Comparison of ENCODE assay signal across 2 cellular contexts in the genomic region with DNA sequence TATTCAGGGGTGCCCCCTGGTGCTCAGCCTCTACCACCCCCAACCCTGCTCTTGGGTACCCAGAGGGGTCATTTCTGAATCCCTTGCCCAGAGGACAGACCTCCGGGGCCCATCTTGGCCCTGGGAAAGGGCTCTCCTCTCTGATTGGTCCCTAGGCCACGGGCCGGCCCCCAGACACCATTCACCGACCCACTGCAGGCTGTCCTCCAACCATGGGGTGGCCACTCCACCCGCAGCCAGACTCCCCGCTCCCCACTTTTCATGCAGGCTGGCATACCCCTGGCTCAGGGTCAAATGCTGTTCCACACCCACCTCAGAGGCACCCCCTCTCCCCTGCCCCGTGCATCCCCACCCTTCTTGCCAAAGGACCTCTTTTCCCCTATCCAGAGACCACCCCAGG.
TF ChIP-seq lines count a peak whose summit lies in the region.

No MANE protein-coding gene starts in this region.

TF ChIP-seq in GM23338, 12 proteins besides CTCF, POLR2A, EP300 and RAD21 (continues in another document):
- TF ChIP-seq JUNB (IDR thresholded peaks at IDR 0.05; ENCODE audit: unreplicated experiment) (no peak), EZH2phosphoT487 (IDR thresholded peaks at IDR 0.05; ENCODE audit: unreplicated experiment) (no peak), EZH2 (IDR thresholded peaks at IDR 0.05; ENCODE audit: low read depth, unreplicated experiment) (no peak), NANOG (IDR thresholded peaks at IDR 0.05; ENCODE audit: borderline replicate concordance) (no peak), CREB1 (CRISPR knock-in tag; IDR thresholded peaks at IDR 0.05; ENCODE audit: low read depth) (no peak), POLR2AphosphoS5 (IDR thresholded peaks at IDR 0.05; ENCODE audit: low read depth) (no peak), STAT1 (IDR thresholded peaks at IDR 0.05; ENCODE audit: unreplicated experiment) (no peak)
- TF ChIP-seq, protein P1, sequence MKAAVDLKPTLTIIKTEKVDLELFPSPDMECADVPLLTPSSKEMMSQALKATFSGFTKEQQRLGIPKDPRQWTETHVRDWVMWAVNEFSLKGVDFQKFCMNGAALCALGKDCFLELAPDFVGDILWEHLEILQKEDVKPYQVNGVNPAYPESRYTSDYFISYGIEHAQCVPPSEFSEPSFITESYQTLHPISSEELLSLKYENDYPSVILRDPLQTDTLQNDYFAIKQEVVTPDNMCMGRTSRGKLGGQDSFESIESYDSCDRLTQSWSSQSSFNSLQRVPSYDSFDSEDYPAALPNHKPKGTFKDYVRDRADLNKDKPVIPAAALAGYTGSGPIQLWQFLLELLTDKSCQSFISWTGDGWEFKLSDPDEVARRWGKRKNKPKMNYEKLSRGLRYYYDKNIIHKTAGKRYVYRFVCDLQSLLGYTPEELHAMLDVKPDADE (IDR thresholded peaks at IDR 0.05) = no peak
- TF ChIP-seq, protein P2, sequence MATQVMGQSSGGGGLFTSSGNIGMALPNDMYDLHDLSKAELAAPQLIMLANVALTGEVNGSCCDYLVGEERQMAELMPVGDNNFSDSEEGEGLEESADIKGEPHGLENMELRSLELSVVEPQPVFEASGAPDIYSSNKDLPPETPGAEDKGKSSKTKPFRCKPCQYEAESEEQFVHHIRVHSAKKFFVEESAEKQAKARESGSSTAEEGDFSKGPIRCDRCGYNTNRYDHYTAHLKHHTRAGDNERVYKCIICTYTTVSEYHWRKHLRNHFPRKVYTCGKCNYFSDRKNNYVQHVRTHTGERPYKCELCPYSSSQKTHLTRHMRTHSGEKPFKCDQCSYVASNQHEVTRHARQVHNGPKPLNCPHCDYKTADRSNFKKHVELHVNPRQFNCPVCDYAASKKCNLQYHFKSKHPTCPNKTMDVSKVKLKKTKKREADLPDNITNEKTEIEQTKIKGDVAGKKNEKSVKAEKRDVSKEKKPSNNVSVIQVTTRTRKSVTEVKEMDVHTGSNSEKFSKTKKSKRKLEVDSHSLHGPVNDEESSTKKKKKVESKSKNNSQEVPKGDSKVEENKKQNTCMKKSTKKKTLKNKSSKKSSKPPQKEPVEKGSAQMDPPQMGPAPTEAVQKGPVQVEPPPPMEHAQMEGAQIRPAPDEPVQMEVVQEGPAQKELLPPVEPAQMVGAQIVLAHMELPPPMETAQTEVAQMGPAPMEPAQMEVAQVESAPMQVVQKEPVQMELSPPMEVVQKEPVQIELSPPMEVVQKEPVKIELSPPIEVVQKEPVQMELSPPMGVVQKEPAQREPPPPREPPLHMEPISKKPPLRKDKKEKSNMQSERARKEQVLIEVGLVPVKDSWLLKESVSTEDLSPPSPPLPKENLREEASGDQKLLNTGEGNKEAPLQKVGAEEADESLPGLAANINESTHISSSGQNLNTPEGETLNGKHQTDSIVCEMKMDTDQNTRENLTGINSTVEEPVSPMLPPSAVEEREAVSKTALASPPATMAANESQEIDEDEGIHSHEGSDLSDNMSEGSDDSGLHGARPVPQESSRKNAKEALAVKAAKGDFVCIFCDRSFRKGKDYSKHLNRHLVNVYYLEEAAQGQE (IDR thresholded peaks at IDR 0.05; ENCODE audit: unreplicated experiment) = no peak
- TF ChIP-seq, protein P3, sequence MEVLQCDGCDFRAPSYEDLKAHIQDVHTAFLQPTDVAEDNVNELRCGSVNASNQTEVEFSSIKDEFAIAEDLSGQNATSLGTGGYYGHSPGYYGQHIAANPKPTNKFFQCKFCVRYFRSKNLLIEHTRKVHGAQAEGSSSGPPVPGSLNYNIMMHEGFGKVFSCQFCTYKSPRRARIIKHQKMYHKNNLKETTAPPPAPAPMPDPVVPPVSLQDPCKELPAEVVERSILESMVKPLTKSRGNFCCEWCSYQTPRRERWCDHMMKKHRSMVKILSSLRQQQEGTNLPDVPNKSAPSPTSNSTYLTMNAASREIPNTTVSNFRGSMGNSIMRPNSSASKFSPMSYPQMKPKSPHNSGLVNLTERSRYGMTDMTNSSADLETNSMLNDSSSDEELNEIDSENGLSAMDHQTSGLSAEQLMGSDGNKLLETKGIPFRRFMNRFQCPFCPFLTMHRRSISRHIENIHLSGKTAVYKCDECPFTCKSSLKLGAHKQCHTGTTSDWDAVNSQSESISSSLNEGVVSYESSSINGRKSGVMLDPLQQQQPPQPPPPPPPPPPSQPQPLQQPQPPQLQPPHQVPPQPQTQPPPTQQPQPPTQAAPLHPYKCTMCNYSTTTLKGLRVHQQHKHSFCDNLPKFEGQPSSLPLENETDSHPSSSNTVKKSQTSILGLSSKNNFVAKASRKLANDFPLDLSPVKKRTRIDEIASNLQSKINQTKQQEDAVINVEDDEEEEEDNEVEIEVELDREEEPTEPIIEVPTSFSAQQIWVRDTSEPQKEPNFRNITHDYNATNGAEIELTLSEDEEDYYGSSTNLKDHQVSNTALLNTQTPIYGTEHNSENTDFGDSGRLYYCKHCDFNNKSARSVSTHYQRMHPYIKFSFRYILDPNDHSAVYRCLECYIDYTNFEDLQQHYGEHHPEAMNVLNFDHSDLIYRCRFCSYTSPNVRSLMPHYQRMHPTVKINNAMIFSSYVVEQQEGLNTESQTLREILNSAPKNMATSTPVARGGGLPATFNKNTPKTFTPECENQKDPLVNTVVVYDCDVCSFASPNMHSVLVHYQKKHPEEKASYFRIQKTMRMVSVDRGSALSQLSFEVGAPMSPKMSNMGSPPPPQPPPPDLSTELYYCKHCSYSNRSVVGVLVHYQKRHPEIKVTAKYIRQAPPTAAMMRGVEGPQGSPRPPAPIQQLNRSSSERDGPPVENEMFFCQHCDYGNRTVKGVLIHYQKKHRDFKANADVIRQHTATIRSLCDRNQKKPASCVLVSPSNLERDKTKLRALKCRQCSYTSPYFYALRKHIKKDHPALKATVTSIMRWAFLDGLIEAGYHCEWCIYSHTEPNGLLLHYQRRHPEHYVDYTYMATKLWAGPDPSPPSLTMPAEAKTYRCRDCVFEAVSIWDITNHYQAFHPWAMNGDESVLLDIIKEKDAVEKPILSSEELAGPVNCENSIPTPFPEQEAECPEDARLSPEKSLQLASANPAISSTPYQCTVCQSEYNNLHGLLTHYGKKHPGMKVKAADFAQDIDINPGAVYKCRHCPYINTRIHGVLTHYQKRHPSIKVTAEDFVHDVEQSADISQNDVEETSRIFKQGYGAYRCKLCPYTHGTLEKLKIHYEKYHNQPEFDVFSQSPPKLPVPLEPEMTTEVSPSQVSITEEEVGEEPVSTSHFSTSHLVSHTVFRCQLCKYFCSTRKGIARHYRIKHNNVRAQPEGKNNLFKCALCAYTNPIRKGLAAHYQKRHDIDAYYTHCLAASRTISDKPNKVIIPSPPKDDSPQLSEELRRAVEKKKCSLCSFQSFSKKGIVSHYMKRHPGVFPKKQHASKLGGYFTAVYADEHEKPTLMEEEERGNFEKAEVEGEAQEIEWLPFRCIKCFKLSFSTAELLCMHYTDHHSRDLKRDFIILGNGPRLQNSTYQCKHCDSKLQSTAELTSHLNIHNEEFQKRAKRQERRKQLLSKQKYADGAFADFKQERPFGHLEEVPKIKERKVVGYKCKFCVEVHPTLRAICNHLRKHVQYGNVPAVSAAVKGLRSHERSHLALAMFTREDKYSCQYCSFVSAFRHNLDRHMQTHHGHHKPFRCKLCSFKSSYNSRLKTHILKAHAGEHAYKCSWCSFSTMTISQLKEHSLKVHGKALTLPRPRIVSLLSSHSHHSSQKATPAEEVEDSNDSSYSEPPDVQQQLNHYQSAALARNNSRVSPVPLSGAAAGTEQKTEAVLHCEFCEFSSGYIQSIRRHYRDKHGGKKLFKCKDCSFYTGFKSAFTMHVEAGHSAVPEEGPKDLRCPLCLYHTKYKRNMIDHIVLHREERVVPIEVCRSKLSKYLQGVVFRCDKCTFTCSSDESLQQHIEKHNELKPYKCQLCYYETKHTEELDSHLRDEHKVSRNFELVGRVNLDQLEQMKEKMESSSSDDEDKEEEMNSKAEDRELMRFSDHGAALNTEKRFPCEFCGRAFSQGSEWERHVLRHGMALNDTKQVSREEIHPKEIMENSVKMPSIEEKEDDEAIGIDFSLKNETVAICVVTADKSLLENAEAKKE (CRISPR knock-in tag; IDR thresholded peaks at IDR 0.05) = no peak

TF ChIP-seq in HepG2, 621 proteins besides CTCF, POLR2A, EP300 and RAD21:
- TF ChIP-seq, protein P4, sequence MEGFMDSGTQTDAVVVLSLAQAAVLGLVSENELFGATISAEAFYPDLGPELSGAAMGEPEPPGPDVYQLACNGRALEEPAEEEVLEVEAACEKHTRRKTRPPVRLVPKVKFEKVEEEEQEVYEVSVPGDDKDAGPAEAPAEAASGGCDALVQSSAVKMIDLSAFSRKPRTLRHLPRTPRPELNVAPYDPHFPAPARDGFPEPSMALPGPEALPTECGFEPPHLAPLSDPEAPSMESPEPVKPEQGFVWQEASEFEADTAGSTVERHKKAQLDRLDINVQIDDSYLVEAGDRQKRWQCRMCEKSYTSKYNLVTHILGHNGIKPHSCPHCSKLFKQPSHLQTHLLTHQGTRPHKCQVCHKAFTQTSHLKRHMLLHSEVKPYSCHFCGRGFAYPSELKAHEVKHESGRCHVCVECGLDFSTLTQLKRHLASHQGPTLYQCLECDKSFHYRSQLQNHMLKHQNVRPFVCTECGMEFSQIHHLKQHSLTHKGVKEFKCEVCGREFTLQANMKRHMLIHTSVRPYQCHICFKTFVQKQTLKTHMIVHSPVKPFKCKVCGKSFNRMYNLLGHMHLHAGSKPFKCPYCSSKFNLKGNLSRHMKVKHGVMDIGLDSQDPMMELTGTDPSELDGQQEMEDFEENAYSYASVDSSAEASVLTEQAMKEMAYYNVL (CRISPR knock-in tag; IDR thresholded peaks at IDR 0.05; ENCODE audit: borderline replicate concordance) = no peak
- peak; percentile 50 for TF ChIP-seq AGO2 (optimal IDR thresholded peaks at IDR 0.05; ENCODE audit: low read depth, low read length)
